ENCODE assay signal across 7 cellular contexts in the genomic region with DNA sequence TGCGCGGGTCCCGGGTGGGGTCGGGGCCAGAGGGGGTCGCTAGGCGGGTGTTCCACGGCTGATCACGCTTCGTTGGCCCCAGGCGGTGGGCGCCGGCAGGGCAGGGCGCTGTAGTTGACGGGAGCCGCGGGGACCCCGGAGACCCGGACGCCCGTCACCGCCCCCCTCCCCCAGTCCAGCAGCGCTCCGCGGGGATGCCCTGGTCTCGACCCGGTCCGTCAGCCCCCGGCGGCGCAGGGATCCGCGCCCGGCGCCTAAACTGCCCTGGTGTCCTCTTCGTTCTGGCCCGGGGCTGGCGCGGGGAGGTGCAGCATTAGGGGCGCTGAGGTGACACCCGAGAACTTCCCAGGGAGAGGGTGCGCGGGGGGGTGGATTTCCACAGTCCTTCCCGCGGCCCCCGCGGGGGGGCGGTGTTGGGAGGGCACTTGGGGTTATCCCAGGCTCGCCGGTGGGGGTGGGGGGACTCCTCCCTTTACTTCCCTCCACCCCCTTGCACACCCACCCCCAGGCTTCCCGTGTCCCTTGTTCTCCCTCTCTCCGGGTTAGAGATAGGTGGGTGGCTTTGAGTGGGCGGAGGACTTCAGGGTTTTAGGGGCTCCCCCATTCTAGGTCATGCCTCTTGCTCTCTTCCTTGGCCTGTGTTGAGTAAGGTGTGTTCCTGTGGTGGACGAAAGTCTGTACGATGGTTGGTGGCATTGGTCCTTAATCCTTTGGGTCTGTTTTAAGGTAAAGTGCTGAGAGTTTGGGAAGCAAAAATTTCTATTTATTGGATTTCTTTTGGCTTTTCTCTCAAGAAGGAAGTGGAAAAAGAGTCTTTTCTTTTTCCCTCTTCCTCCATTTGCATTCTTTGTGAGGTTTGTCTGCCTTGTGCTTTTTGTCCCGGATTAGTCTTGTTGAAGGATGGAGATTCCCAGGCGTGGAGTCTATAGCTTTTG. TPM values are rescaled to one million over a fixed set of nuclear protein-coding genes. Genes with fewer than 3 reads are reported as not detected.
A peak's percentile ranks its signal among the peaks of the same experiment; 100 is the strongest.
DNase-seq lines count a peak whose midpoint lies in the region; ATAC-seq, FAIRE-seq and TF ChIP-seq lines count a peak whose summit lies in the region.

No MANE protein-coding gene starts in this region.

- H3K4me3 Mint-ChIP-seq in activated CD4-positive, alpha-beta memory T cell treated with anti-CD3 and anti-CD28 coated beads, Interleukin-2, amount 10 ng/mL, durations not matched to agents 7 days and 5 days: peak overlapping the region; percentile 84

- H3K27me3 Mint-ChIP-seq in activated CD4-positive, alpha-beta memory T cell treated with anti-CD3 and anti-CD28 coated beads, Interleukin-2, amount 10 ng/mL, durations not matched to agents 7 days and 5 days: peaks cover 5% of the 10 kb centered on the region

- peaks cover 37% of the 10 kb centered on the region for H3K4me1 Mint-ChIP-seq in activated CD4-positive, alpha-beta memory T cell treated with anti-CD3 and anti-CD28 coated beads, Interleukin-2, amount 10 ng/mL, durations not matched to agents 7 days and 5 days

- peak; percentile 63 for FAIRE-seq in GM12892 (lab: Jason Lieb, UNC)

- no peak; the same call in 1 of the 2 replicates for TF ChIP-seq POLR2A in GM12892 (IDR thresholded peaks at IDR 0.05; ENCODE audit: low read depth, low read length)

- H3K9me3 Mint-ChIP-seq in activated CD4-positive, alpha-beta memory T cell treated with anti-CD3 and anti-CD28 coated beads, Interleukin-2, amount 10 ng/mL, durations not matched to agents 7 days and 5 days: peaks cover 4% of the 10 kb centered on the region

- peak; percentile 20 for ATAC-seq in HG02852 (IDR thresholded peaks at IDR 0.05; ENCODE audit: unreplicated experiment)

- POLR2A ChIA-PET in activated CD4-positive, alpha-beta memory T cell treated with anti-CD3 and anti-CD28 coated beads, Interleukin-2, amount 10 ng/mL, durations not matched to agents 7 days and 5 days (lab: Charles Lee): interaction anchor here (0.6 to 3.6 kb wide), 13 partner anchors 26 to 1098 kb away, joined by 3 to 42 read pairs (median 4); a partner anchor contains a TSS

- H3K36me3 Mint-ChIP-seq in activated CD4-positive, alpha-beta memory T cell treated with anti-CD3 and anti-CD28 coated beads, Interleukin-2, amount 10 ng/mL, durations not matched to agents 7 days and 5 days (ENCODE audit: low read depth): peaks cover 34% of the 10 kb centered on the region

- CTCF ChIA-PET in activated CD4-positive, alpha-beta memory T cell treated with anti-CD3 and anti-CD28 coated beads, Interleukin-2, amount 10 ng/mL, durations not matched to agents 7 days and 5 days (lab: Charles Lee): interaction anchor here (1.2 to 2.0 kb wide), 3 partner anchors 39 to 180 kb away, joined by 3 to 5 read pairs (median 4); a partner anchor contains a TSS

- H3K27ac Mint-ChIP-seq in activated CD4-positive, alpha-beta memory T cell treated with anti-CD3 and anti-CD28 coated beads, Interleukin-2, amount 10 ng/mL, durations not matched to agents 7 days and 5 days: peak overlapping the region; percentile 95

- DNase-seq in GM12892 (ENCODE audit: insufficient read length): peak; percentile 35
- DNase-seq in NCI-H2227 (lab: John Stamatoyannopoulos, UW; ENCODE audit: unreplicated experiment): peak; percentile 82
- DNase-seq in activated CD4-positive, alpha-beta memory T cell treated with anti-CD3 and anti-CD28 coated beads, Interleukin-2, amount 10 ng/mL, durations not matched to agents 7 days and 5 days: peak; percentile 68
- DNase-seq in ecto neural progenitor cell (ENCODE audit: low spot score): peak; percentile 81
- DNase-seq in medulla oblongata (ENCODE audit: extremely low spot score): peak; percentile 83
- DNase-seq in stimulated activated CD8-positive, alpha-beta memory T cell treated with anti-CD3 and anti-CD28 coated beads, Interleukin-12 subunit alpha, Interleukin-12 subunit beta, amount 100 ng/mL, for 1 hour (ENCODE audit: low read depth): peak; percentile 64

RNA-seq across cellular contexts. Expression of a gene that starts 0.7 kb away (rescaled TPM):
- polyA plus RNA-seq in GM12892 (2012; ENCODE audit: missing spikeins): 5.5 TPM
- total RNA-seq in activated CD4-positive, alpha-beta memory T cell treated with anti-CD3 and anti-CD28 coated beads, Interleukin-2, amount 10 ng/mL, durations not matched to agents 7 days and 5 days: 10 to 100 TPM; 18.0 to 19.0 TPM

Comparison
In these comparisons a context has a peak if more than half of its experiments do, and no peak if none do; other contexts are left out.
1. Peak in every context shown above with its lines: DNase-seq and ATAC-seq.